In the genomic region with DNA sequence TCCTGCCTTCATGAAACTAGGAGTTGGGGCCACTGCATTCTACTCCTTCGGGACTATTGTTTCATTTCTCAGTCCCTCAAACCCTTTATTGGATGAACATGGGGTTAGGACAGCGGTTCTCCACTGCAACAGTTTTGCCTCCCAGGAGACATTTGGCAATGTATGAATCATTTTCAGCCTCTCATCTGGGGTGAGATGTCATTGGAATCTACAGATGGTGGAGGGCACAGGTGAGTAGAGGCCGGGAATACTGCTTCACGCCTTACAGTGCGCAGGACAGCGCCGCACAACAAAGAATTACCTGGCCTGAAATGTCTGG, we compare ENCODE assay signal across 9 cellular contexts. TPM values are rescaled to one million over a fixed set of nuclear protein-coding genes. Genes with fewer than 3 reads are reported as not detected.
DNase-seq lines count a peak whose midpoint lies in the region; ATAC-seq, FAIRE-seq and TF ChIP-seq lines count a peak whose summit lies in the region.
"Had no signal": no experiment of that assay in that cellular context is flagged by ENCODE, and none has a peak within 500 bp of the region (broad histone marks: within the 10 kb centered on the region; RNA-seq: fewer than 3 reads in every experiment).

No MANE protein-coding gene starts in this region.

- POLR2A ChIA-PET in CD4-positive, alpha-beta memory T cell (lab: Charles Lee; ENCODE audit: partially characterized antibody), result interaction anchor here (0.8 to 3.6 kb wide), 5 partner anchors 50 to 361 kb away, joined by 4 to 24 read pairs (median 4); partner anchors contain the start of genes DDHD1 and ERO1A
- POLR2A ChIA-PET in endothelial cell of umbilical vein (lab: Charles Lee), result interaction anchor here (0.8 to 2.2 kb wide), 4 partner anchors 9 to 239 kb away, joined by 3 to 8 read pairs (median 5); partner anchors contain the start of genes GPR137C, PSMC6 and STYX

- H3K4me3 ChIP-seq in CD4-positive, alpha-beta memory T cell (ENCODE audit: low read length in 2 of 2), result peak overlapping the region; percentile 36 to 57
- H3K4me3 ChIP-seq in Peyer's patch (peak overlapping the region; percentile 67 to 85 (median 76)), endothelial cell of umbilical vein (replicated peaks in 1 of 3; ENCODE audit: insufficient read depth in 1 of 3, low read depth in 1 of 3, low read length in 3 of 3) (peak overlapping the region; percentile 11 to 68 (median 53))

- H3K27me3 ChIP-seq in CD4-positive, alpha-beta memory T cell (ENCODE audit: insufficient read depth, low read length), result no peaks in the 10 kb centered on the region
- no peaks in the 10 kb centered on the region for H3K27me3 ChIP-seq in Peyer's patch
- no peaks in the 10 kb centered on the region for H3K27me3 ChIP-seq in endothelial cell of umbilical vein (ENCODE audit: control insufficient read depth in 2 of 2, insufficient read depth in 2 of 2, low read length in 2 of 2)

- DNase-seq in CD4-positive, alpha-beta memory T cell, result peak in 1 of 5 donors; percentile 8
- no peak for DNase-seq in Peyer's patch
- no peak for DNase-seq in endothelial cell of umbilical vein (ENCODE audit: low read depth, low spot score)
- DNase-seq in occipital lobe (lab: John Stamatoyannopoulos, UW), result peak; percentile 73
- no peak for DNase-seq in cerebellar nuclear complex (lab: John Stamatoyannopoulos, UW)
- no peak for DNase-seq in hypothalamus (lab: John Stamatoyannopoulos, UW)
- DNase-seq in NCI-H345 (lab: John Stamatoyannopoulos, UW), result no peak

- no peak for FAIRE-seq in endothelial cell of umbilical vein (lab: Jason Lieb, UNC)
- FAIRE-seq: TTC549 had no signal

- H3K27ac Mint-ChIP-seq in CD4-positive, alpha-beta memory T cell, result peak overlapping the region; percentile 89 to 94 (median 94)

- H4K20me1 ChIP-seq in endothelial cell of umbilical vein (replicated peaks; ENCODE audit: control insufficient read depth, extremely low read depth, insufficient read depth, low read length), result no peaks in the 10 kb centered on the region

- TF ChIP-seq CTCF in Peyer's patch (IDR thresholded peaks at IDR 0.05) (no peak), endothelial cell of umbilical vein (IDR thresholded peaks at IDR 0.05; ENCODE audit: extremely low read depth in 1 of 2, insufficient read depth in 1 of 2, low read depth in 1 of 2, low read length in 2 of 2) (no peak)

- peaks cover 28 to 46% (median 35%) of the 10 kb centered on the region in 4 donors for H3K4me1 Mint-ChIP-seq in CD4-positive, alpha-beta memory T cell

- H3K27me3 Mint-ChIP-seq in CD4-positive, alpha-beta memory T cell, result no peaks in the 10 kb centered on the region

- peak overlapping the region; percentile 80 to 95 (median 86) for H3K4me3 Mint-ChIP-seq in CD4-positive, alpha-beta memory T cell

- peak overlapping the region; percentile 61 for H3K27ac ChIP-seq in CD4-positive, alpha-beta memory T cell (ENCODE audit: low read depth, low read length)
- H3K27ac ChIP-seq in Peyer's patch (peak overlapping the region; percentile 77 to 89 (median 84)), endothelial cell of umbilical vein (ENCODE audit: insufficient read depth, low read depth, low read length) (peak overlapping the region; percentile 88)

- CTCF ChIA-PET in CD4-positive, alpha-beta memory T cell (lab: Charles Lee; ENCODE audit: partially characterized antibody), result no interaction called here
- CTCF ChIA-PET in endothelial cell of umbilical vein (lab: Charles Lee), result interaction anchor here (1.0 to 1.2 kb wide), 3 partner anchors 62 to 169 kb away, joined by 3 to 4 read pairs (median 4); partner anchors contain the start of genes FERMT2 and STYX

- H3K9me3 ChIP-seq in CD4-positive, alpha-beta memory T cell (ENCODE audit: control insufficient read depth in 1 of 2, low read length in 2 of 2), result no peaks in the 10 kb centered on the region
- H3K9me3 ChIP-seq in Peyer's patch (no peaks in the 10 kb centered on the region), endothelial cell of umbilical vein (replicated peaks; ENCODE audit: control insufficient read depth, insufficient read depth, low read length) (no peaks in the 10 kb centered on the region)

- ATAC-seq in GM18858 (IDR thresholded peaks at IDR 0.05; ENCODE audit: unreplicated experiment), result no peak

- intact Hi-C loops in CD4-positive, alpha-beta memory T cell (cut with micrococcal nuclease), result no loop called here
- intact Hi-C loops in endothelial cell of umbilical vein (cut with micrococcal nuclease), result loop anchor here (2.0 to 5.0 kb wide), 2 partner anchors 31 to 125 kb away; no protein-coding TSS in a partner anchor

- H3K36me3 ChIP-seq in CD4-positive, alpha-beta memory T cell (ENCODE audit: insufficient read depth, low read length), result no peaks in the 10 kb centered on the region
- H3K36me3 ChIP-seq in Peyer's patch, result no peaks in the 10 kb centered on the region
- H3K36me3 ChIP-seq in endothelial cell of umbilical vein (ENCODE audit: control insufficient read depth in 2 of 2, extremely low read depth in 1 of 2, insufficient read depth in 2 of 2, low read length in 2 of 2), result no peaks in the 10 kb centered on the region

- H3K9me1 ChIP-seq in endothelial cell of umbilical vein (replicated peaks; ENCODE audit: control insufficient read depth, extremely low read depth, insufficient read depth, low read length), result no peaks in the 10 kb centered on the region

- peak overlapping the region; percentile 89 for H2AFZ ChIP-seq in endothelial cell of umbilical vein (ENCODE audit: low read depth, low read length)

- peaks cover 41% of the 10 kb centered on the region for H3K79me2 ChIP-seq in endothelial cell of umbilical vein (ENCODE audit: control insufficient read depth, insufficient read depth, low read length)

- peak overlapping the region; percentile 89 for H3K9ac ChIP-seq in endothelial cell of umbilical vein (replicated peaks; ENCODE audit: extremely low read depth, insufficient read depth, low read length)

- H3K36me3 Mint-ChIP-seq in CD4-positive, alpha-beta memory T cell, result peaks cover 0 to 6% of the 10 kb centered on the region in 2 donors

- H3K9me3 Mint-ChIP-seq in CD4-positive, alpha-beta memory T cell, result peaks cover 0 to 5% (median under 1%) of the 10 kb centered on the region in 8 donors

- BruUV-seq in endothelial cell of umbilical vein (replicated peaks; lab: Mats Ljungman, UMichigan), result TSS peak; percentile 91

- H3K4me2 ChIP-seq in endothelial cell of umbilical vein (ENCODE audit: insufficient read depth, low read length), result peak overlapping the region; percentile 90

- dilution Hi-C loops in endothelial cell of umbilical vein (cut with MboI; ENCODE audit: extremely low pct_ligation_motif_present, low sequenced_read_pairs), result no loop called here

- TF ChIP-seq POLR2A in Peyer's patch (IDR thresholded peaks at IDR 0.05) (no peak), endothelial cell of umbilical vein (IDR thresholded peaks at IDR 0.05; ENCODE audit: low read depth, low read length) (no peak)

- peaks cover 32% of the 10 kb centered on the region for H3K4me1 ChIP-seq in CD4-positive, alpha-beta memory T cell (ENCODE audit: insufficient read depth, low read length)
- H3K4me1 ChIP-seq in Peyer's patch, result peaks cover 0 to 14% (median 1%) of the 10 kb centered on the region in 4 donors
- peaks cover 25% of the 10 kb centered on the region for H3K4me1 ChIP-seq in endothelial cell of umbilical vein (ENCODE audit: control insufficient read depth, extremely low read depth, insufficient read depth, low read length)

TF ChIP-seq in endothelial cell of umbilical vein, 7 proteins besides CTCF, POLR2A, EP300 and RAD21:
- no peak for TF ChIP-seq MAX (IDR thresholded peaks at IDR 0.05; ENCODE audit: insufficient read depth, insufficient read length)
- peak; percentile 80 for TF ChIP-seq FOS (IDR thresholded peaks at IDR 0.05; ENCODE audit: borderline replicate concordance, insufficient read depth, low read length)
- no peak for TF ChIP-seq MYC (IDR thresholded peaks at IDR 0.05; ENCODE audit: low read depth, low read length)
- peak; percentile 56 for TF ChIP-seq JUN (IDR thresholded peaks at IDR 0.05; ENCODE audit: borderline replicate concordance, insufficient read depth, insufficient read length, low read depth)
- TF ChIP-seq EZH2 (IDR thresholded peaks at IDR 0.05; ENCODE audit: borderline replicate concordance, low read depth, low read length, severe bottlenecking), result no peak
- TF ChIP-seq GATA2 (IDR thresholded peaks at IDR 0.05; ENCODE audit: insufficient read depth, insufficient read length, low read depth, low read length), result no peak
- TF ChIP-seq POLR2AphosphoS5 (IDR thresholded peaks at IDR 0.05; ENCODE audit: insufficient read depth, low read depth, low read length), result no peak

RNA-seq across cellular contexts. Expression of gene GNPNAT1, which starts 0.6 kb away (rescaled TPM):
- 10 to 100 TPM; 10.0 to 15.2 TPM for total RNA-seq in CD4-positive, alpha-beta memory T cell
- 10 to 100 TPM; 10.0 to 16.2 TPM for polyA plus RNA-seq in CD4-positive, alpha-beta memory T cell
- total RNA-seq in Peyer's patch (10 to 100 TPM; 10.6 to 33.0 (median 13.7) TPM), endothelial cell of umbilical vein (38.2 and 38.9 TPM in 2 replicates), occipital lobe (30.4 TPM)
- polyA plus RNA-seq in endothelial cell of umbilical vein, result 15.9 and 18.7 TPM in 2 replicates
- 19.0 and 22.3 TPM in 2 replicates for polyA plus RNA-seq in endothelial cell of umbilical vein (2011; cell fraction: cytosol; rRNA removed)
- 8.3 and 10.2 TPM in 2 replicates for polyA plus RNA-seq in endothelial cell of umbilical vein (2011; cell fraction: nucleus; rRNA removed)
- 20.6 and 40.9 TPM in 2 replicates for polyA plus RNA-seq in endothelial cell of umbilical vein (2012)
- polyA minus RNA-seq in endothelial cell of umbilical vein, result 16.1 and 17.3 TPM in 2 replicates
- polyA minus RNA-seq in endothelial cell of umbilical vein (2011; cell fraction: cytosol; rRNA and poly(A)+ RNA removed), result 32.1 TPM
- 6.9 and 12.0 TPM in 2 replicates for polyA minus RNA-seq in endothelial cell of umbilical vein (2011; cell fraction: nucleus; rRNA and poly(A)+ RNA removed)
